ENCODE assay signal across 9 cellular contexts in genomic region chr19:21587117-21587461, GRCh38.
DNase-seq lines count a peak whose midpoint lies in the region; ATAC-seq and TF ChIP-seq lines count a peak whose summit lies in the region.
"Had no signal": no experiment of that assay in that cellular context is flagged by ENCODE, and none has a peak within 500 bp of the region (broad histone marks: within the 10 kb centered on the region; RNA-seq: fewer than 3 reads in every experiment).

No MANE protein-coding gene starts in this region.

- no peak for TF ChIP-seq EP300 in gastroesophageal sphincter (IDR thresholded peaks at IDR 0.05)

- 10 to 17% methylated on average over 1 to 8 of the region's 12 CpGs for WGBS in gastroesophageal sphincter (ENCODE audit: low coverage in 1 of 2), 2 donors

- no peaks in the 10 kb centered on the region for H3K36me3 Mint-ChIP-seq in activated naive CD4-positive, alpha-beta T cell treated with anti-CD3 and anti-CD28 coated beads, Interleukin-2, amount 10 ng/mL, durations not matched to agents 7 days and 5 days
- H3K36me3 Mint-ChIP-seq in nephron progenitor cell (ENCODE audit: low read depth): peaks cover 4% of the 10 kb centered on the region

- peaks cover 22% of the 10 kb centered on the region for H3K27me3 Mint-ChIP-seq in activated naive CD4-positive, alpha-beta T cell treated with anti-CD3 and anti-CD28 coated beads, Interleukin-2, amount 10 ng/mL, durations not matched to agents 7 days and 5 days
- H3K27me3 Mint-ChIP-seq in nephron progenitor cell (ENCODE audit: low read depth, poor library complexity): peaks cover 46% of the 10 kb centered on the region

- no peak for TF ChIP-seq POLR2A in gastroesophageal sphincter (IDR thresholded peaks at IDR 0.05)
- no peak for TF ChIP-seq POLR2A in uterus (IDR thresholded peaks at IDR 0.05)

- peaks cover 5% of the 10 kb centered on the region for H3K9me3 Mint-ChIP-seq in activated naive CD4-positive, alpha-beta T cell treated with anti-CD3 and anti-CD28 coated beads, Interleukin-2, amount 10 ng/mL, durations not matched to agents 7 days and 5 days
- H3K9me3 Mint-ChIP-seq in nephron progenitor cell: peaks cover 73% of the 10 kb centered on the region

- H3K4me1 ChIP-seq in gastroesophageal sphincter (peaks cover 0 to 20% (median 0%) of the 10 kb centered on the region in 3 donors), uterus (peaks cover 0 to 4% of the 10 kb centered on the region in 2 donors)

- intact Hi-C loops in uterus (cut with DNase I; ENCODE audit: low total_unique reads): no loop called here

- peaks cover 9% of the 10 kb centered on the region for H3K4me1 Mint-ChIP-seq in activated naive CD4-positive, alpha-beta T cell treated with anti-CD3 and anti-CD28 coated beads, Interleukin-2, amount 10 ng/mL, durations not matched to agents 7 days and 5 days
- H3K4me1 Mint-ChIP-seq in nephron progenitor cell: no peaks in the 10 kb centered on the region

- no peak overlapping the region for H3K27ac Mint-ChIP-seq in activated naive CD4-positive, alpha-beta T cell treated with anti-CD3 and anti-CD28 coated beads, Interleukin-2, amount 10 ng/mL, durations not matched to agents 7 days and 5 days
- H3K27ac Mint-ChIP-seq in nephron progenitor cell: no peak overlapping the region

- H3K27ac ChIP-seq in gastroesophageal sphincter (peak overlapping the region in 3 of 4 donors; percentile 48 to 79 (median 63)), uterus (peak overlapping the region; percentile 53 to 63)

- H3K9me3 ChIP-seq in gastroesophageal sphincter (peaks cover 0 to 12% (median 0%) of the 10 kb centered on the region in 3 donors), uterus (no peaks in the 10 kb centered on the region)

- CTCF ChIA-PET in activated naive CD4-positive, alpha-beta T cell treated with anti-CD3 and anti-CD28 coated beads, Interleukin-2, amount 10 ng/mL, durations not matched to agents 7 days and 5 days (lab: Charles Lee): no interaction called here

- H3K4me3 ChIP-seq in gastroesophageal sphincter: peak overlapping the region; percentile 50 to 69
- H3K4me3 ChIP-seq in uterus: peak overlapping the region; percentile 48 to 65

- H3K27me3 ChIP-seq in gastroesophageal sphincter (peaks cover 21% of the 10 kb centered on the region), uterus (no peaks in the 10 kb centered on the region)

- ATAC-seq in gastroesophageal sphincter: no peak
- ATAC-seq in GM21381 (IDR thresholded peaks at IDR 0.05; ENCODE audit: unreplicated experiment): no peak
- no peak for ATAC-seq in GM21447 (IDR thresholded peaks at IDR 0.05; ENCODE audit: unreplicated experiment)

- H3K4me3 Mint-ChIP-seq in activated naive CD4-positive, alpha-beta T cell treated with anti-CD3 and anti-CD28 coated beads, Interleukin-2, amount 10 ng/mL, durations not matched to agents 7 days and 5 days: peak overlapping the region; percentile 62
- peak overlapping the region; percentile 72 for H3K4me3 Mint-ChIP-seq in nephron progenitor cell

- TF ChIP-seq CTCF in gastroesophageal sphincter (IDR thresholded peaks at IDR 0.05) (no peak), nephron progenitor cell (IDR thresholded peaks at IDR 0.05) (no peak), uterus (IDR thresholded peaks at IDR 0.05) (no peak)

- no peaks in the 10 kb centered on the region for H3K36me3 ChIP-seq in gastroesophageal sphincter
- no peaks in the 10 kb centered on the region for H3K36me3 ChIP-seq in uterus

- no peak for DNase-seq in activated naive CD4-positive, alpha-beta T cell treated with anti-CD3 and anti-CD28 coated beads, Interleukin-2, amount 10 ng/mL, durations not matched to agents 7 days and 5 days
- no peak for DNase-seq in activated naive CD4-positive, alpha-beta T cell treated with Interleukin-2 at 50 U/mL for 16 hours
- no peak for DNase-seq in nephron progenitor cell
- DNase-seq in uterus: no peak
- no peak for DNase-seq in NCI-H146 treated with DMSO at 0.1 percent for 48 hours (lab: John Stamatoyannopoulos, UW; ENCODE audit: unreplicated experiment)
- DNase-seq: NCI-H226 had no signal
